Comparison of ENCODE assay signal across 8 cellular contexts in the genomic region with DNA sequence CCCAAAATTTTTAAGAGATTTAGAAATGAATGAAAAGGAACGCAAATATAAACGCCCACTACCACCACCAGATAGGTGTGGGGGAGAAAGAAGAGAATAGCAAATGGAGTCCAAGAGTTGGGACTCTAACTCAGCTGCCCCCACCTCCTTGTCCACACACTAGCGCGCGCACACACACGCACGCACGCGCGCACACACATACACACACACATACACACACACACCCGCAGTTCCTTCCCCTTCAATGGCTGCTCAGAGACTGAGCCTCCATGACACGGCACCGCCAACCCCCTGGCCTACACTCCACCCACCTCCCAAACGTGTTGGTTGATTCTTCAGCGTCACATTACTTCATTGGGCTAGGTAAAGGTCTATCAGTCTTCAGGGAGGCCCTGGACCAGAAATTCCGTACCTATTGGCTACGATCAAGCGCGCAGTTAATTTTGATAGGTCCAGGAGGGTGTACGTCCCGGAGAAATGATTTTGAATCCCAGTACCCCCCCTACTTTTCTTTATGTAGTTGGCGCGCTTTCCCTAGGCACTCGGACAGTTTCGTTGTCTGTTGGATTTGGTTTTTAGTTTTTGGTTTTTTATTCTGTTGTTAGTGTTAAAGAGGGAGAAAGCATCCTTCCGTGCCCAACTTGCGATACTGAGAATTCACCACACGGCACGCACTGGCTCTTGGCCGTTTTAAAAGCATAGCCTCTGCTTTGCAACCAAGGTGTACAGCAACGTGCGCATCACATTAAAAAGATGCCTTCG. TPM values are rescaled to one million over a fixed set of nuclear protein-coding genes. Genes with fewer than 3 reads are reported as not detected.
DNase-seq lines count a peak whose midpoint lies in the region; ATAC-seq and TF ChIP-seq lines count a peak whose summit lies in the region.

A gene (minus strand): TSS at position 261 of the 762 bp plus-strand sequence. CDS start 326 bp downstream, outside the sequence.

- H3K36me3 ChIP-seq in adrenal gland (replicated peaks in 1 of 2), result peaks cover 0 to under 1% of the 10 kb centered on the region in 2 donors
- peaks cover 0 to 6% (median under 1%) of the 10 kb centered on the region in 9 donors for H3K36me3 ChIP-seq in heart left ventricle

- H3K4me3 Mint-ChIP-seq in type B pancreatic cell, result no peak within 1 kb of the TSS

- TF ChIP-seq CTCF in GM13976 (IDR thresholded peaks at IDR 0.05; ENCODE audit: borderline replicate concordance, control extremely low read depth, extremely low read depth, insufficient read depth, missing control alignments) (no peak), adrenal gland (IDR thresholded peaks at IDR 0.05) (peak in 3 of 6 experiments; percentile 46 to 57 (median 49)), heart left ventricle (IDR thresholded peaks at IDR 0.05) (peak in 4 of 12 donors; percentile 5 to 33 (median 12)), type B pancreatic cell (conservative IDR thresholded peaks at IDR 0.05) (peak; percentile 57)

- no peaks in the 10 kb centered on the region for H3K9me3 Mint-ChIP-seq in type B pancreatic cell

- peak within 1 kb of the TSS; percentile 94 for H3K27ac Mint-ChIP-seq in type B pancreatic cell

- peak; percentile 82 to 96 for TF ChIP-seq POLR2A in adrenal gland (IDR thresholded peaks at IDR 0.05)
- TF ChIP-seq POLR2A in heart left ventricle (IDR thresholded peaks at IDR 0.05), result peak in 1 of 2 donors; percentile 80

- no peaks in the 10 kb centered on the region for H3K27me3 ChIP-seq in adrenal gland
- no peaks in the 10 kb centered on the region for H3K27me3 ChIP-seq in heart left ventricle

- in situ Hi-C loops in GM13976 (cut with MboI; ENCODE audit: low sequenced_read_pairs, unreplicated experiment), result no loop called here

- H3K36me3 Mint-ChIP-seq in type B pancreatic cell, result peaks cover under 1% of the 10 kb centered on the region

- intact Hi-C loops in adrenal gland (cut with DNase I) (no loop called here), heart left ventricle (cut with DNase I) (loop anchor here in 1 of 10 donors (5.0 kb wide), 1 partner anchor 91 kb away; no protein-coding TSS in a partner anchor)

- H3K4me1 ChIP-seq in adrenal gland (replicated peaks in 1 of 2) (peaks cover 4 to 17% of the 10 kb centered on the region in 2 donors), heart left ventricle (peaks cover 0 to 18% (median 11%) of the 10 kb centered on the region in 12 donors)

- H3K27ac ChIP-seq in adrenal gland (peak within 1 kb of the TSS; percentile 97 to 99 (median 98)), heart left ventricle (peak within 1 kb of the TSS; percentile 83 to 100 (median 98))

- peak; percentile 84 for ATAC-seq in HG02870 (IDR thresholded peaks at IDR 0.05; ENCODE audit: unreplicated experiment)
- peak; percentile 96 to 99 (median 98) for ATAC-seq in heart left ventricle

- H3K9me3 ChIP-seq in adrenal gland (replicated peaks in 1 of 3) (no peaks in the 10 kb centered on the region), heart left ventricle (no peaks in the 10 kb centered on the region)

- H3K27me3 Mint-ChIP-seq in type B pancreatic cell, result no peaks in the 10 kb centered on the region

- peaks cover 9% of the 10 kb centered on the region for H3K4me1 Mint-ChIP-seq in type B pancreatic cell (ENCODE audit: unreplicated experiment)

- WGBS in adrenal gland, 4 donors, result 0 to 1% (median 0%) methylated on average over 32 to 33 of the region's 33 CpGs
- WGBS in heart left ventricle, 4 donors, result 0 to 1% (median 1%) methylated on average over 33 of the region's 33 CpGs

- peak within 1 kb of the TSS; percentile 70 to 90 (median 79) for H3K4me3 ChIP-seq in adrenal gland
- peak within 1 kb of the TSS; percentile 78 to 99 (median 96) for H3K4me3 ChIP-seq in heart left ventricle

- DNase-seq in GM13976 (ENCODE audit: low spot score), result peak; percentile 97
- DNase-seq in NCI-H146 (lab: John Stamatoyannopoulos, UW), result peak; percentile 99
- DNase-seq in T-helper 1 cell, result peak; percentile 86 to 99 (median 91)
- DNase-seq in adrenal gland, result peak; percentile 94 to 99 (median 97)
- peak; percentile 94 to 97 (median 96) for DNase-seq in heart left ventricle
- peak; percentile 100 for DNase-seq in pons (ENCODE audit: low spot score)
- DNase-seq in type B pancreatic cell (ENCODE audit: extremely low spot score, unreplicated experiment), result peak; percentile 94

RNA-seq across cellular contexts. Expression of the gene that starts here (rescaled TPM):
- total RNA-seq in adrenal gland (10 to 100 TPM; 13.2 to 48.2 (median 28.2) TPM), heart left ventricle (10 to 100 TPM; 12.6 to 59.9 (median 33.6) TPM), type B pancreatic cell (ENCODE audit: low replicate concordance) (26.8 and 71.9 TPM in 2 replicates)
- polyA plus RNA-seq in adrenal gland (10 to 100 TPM; 35.8 to 81.9 (median 50.3) TPM), heart left ventricle (10 to 100 TPM; 25.3 to 43.6 TPM)

Comparison
In these comparisons a context has a peak if more than half of its experiments do, and no peak if none do; other contexts are left out.
1. Peak in every context shown above with its lines: DNase-seq, ATAC-seq, H3K4me3 ChIP-seq and H3K27ac ChIP-seq.